25 cellular contexts compared by ENCODE assay signal in the genomic region with DNA sequence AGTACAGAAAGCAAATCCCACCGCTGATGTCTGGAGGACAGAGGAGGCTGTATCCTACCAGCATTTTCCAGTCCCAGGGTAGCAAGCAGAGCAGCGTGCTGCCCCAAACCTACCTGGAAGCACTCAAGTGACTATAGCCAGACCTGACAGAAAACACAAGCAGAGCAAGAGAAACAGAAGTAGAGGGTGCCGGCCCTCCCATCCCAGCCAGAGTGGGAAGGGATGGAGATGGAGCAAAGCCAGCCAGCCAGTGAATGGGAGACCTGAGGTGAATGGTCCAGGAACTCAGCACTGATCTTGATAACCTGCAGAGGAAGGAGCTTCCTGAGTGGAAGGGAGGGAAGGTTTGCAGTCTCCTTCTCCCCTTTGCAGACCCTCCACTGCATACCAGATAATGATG.
"Had no signal": no experiment of that assay in that cellular context is flagged by ENCODE, and none has a peak within 500 bp of the region (broad histone marks: within the 10 kb centered on the region; RNA-seq: fewer than 3 reads in every experiment).

No MANE protein-coding gene starts in this region.

- H3K36me3 ChIP-seq: brain microvascular endothelial cell, gastrocnemius medialis, right lobe of liver, stomach had no signal

- H3K27me3 ChIP-seq: brain microvascular endothelial cell, gastrocnemius medialis, right lobe of liver, stomach had no signal

- DNase-seq: activated CD4-positive, alpha-beta T cell treated with anti-CD3 and anti-CD28 coated beads for 4 hours; activated CD4-positive, alpha-beta T cell treated with anti-CD3 and anti-CD28 coated beads, Interleukin-2, amount 50 U/mL, for 48 hours; activated CD4-positive, CD25-positive, alpha-beta regulatory T cell; activated CD8-positive, alpha-beta memory T cell treated with anti-CD3 and anti-CD28 coated beads, Interleukin-2, amount 50 U/mL, for 48 hours; activated naive CD4-positive, alpha-beta T cell; activated naive CD8-positive, alpha-beta T cell treated with anti-CD3 and anti-CD28 coated beads for 36 hours; activated T-cell treated with anti-CD3 and anti-CD28 coated beads, Interleukin-2, amount 50 U/mL, for 4 hours; amygdala; brain microvascular endothelial cell; effector memory CD8-positive, alpha-beta T cell; gastrocnemius medialis; head of caudate nucleus; hypothalamus; left ventricle myocardium superior; mesendoderm; mucosa of descending colon; posterior cingulate gyrus; right lobe of liver; stimulated activated CD4-positive, alpha-beta T cell treated with anti-CD3 and anti-CD28 coated beads, Interleukin-1b, Interleukin-23, amount 100 ng/mL, for 48 hours; stomach; T-helper 9 cell had no signal

- ATAC-seq: activated T-cell treated with anti-CD3 and anti-CD28 coated beads, Interleukin-2, amount 50 U/mL, for 4 hours; effector memory CD8-positive, alpha-beta T cell; esophagus mucosa; gastrocnemius medialis; left ventricle myocardium superior; mucosa of descending colon had no signal

- H3K27ac ChIP-seq: brain microvascular endothelial cell, gastrocnemius medialis had no signal

- H3K4me3 ChIP-seq: gastrocnemius medialis, mucosa of descending colon, right lobe of liver, skin epidermis, stomach had no signal

- H3K9me3 ChIP-seq: gastrocnemius medialis, mucosa of descending colon, right lobe of liver, stomach had no signal

- FAIRE-seq: colon, endothelial cell of umbilical vein had no signal
